In genomic region chr1:228163776-228164534, GRCh38 we compare ENCODE assay signal across 9 cellular contexts. TPM values are rescaled to one million over a fixed set of nuclear protein-coding genes. Genes with fewer than 3 reads are reported as not detected.
A peak's percentile ranks its signal among the peaks of the same experiment; 100 is the strongest.
DNase-seq lines count a peak whose midpoint lies in the region; ATAC-seq and TF ChIP-seq lines count a peak whose summit lies in the region.
"Had no signal": no experiment of that assay in that cellular context is flagged by ENCODE, and none has a peak within 500 bp of the region (broad histone marks: within the 10 kb centered on the region; RNA-seq: fewer than 3 reads in every experiment).

No MANE protein-coding gene starts in this region.

- H3K27me3 Mint-ChIP-seq in Caco-2 (ENCODE audit: insufficient read depth, unreplicated experiment) (no peaks in the 10 kb centered on the region), activated B cell treated with CpG ODN at 0.5 μM for 24 hours (no peaks in the 10 kb centered on the region), progenitor cell of endocrine pancreas (no peaks in the 10 kb centered on the region)

- peaks cover 22% of the 10 kb centered on the region for H3K36me3 Mint-ChIP-seq in Caco-2 (ENCODE audit: insufficient read depth, unreplicated experiment)
- peaks cover 5% of the 10 kb centered on the region for H3K36me3 Mint-ChIP-seq in activated B cell treated with CpG ODN at 0.5 μM for 24 hours (ENCODE audit: low read depth)
- H3K36me3 Mint-ChIP-seq in progenitor cell of endocrine pancreas (ENCODE audit: insufficient read depth), result no peaks in the 10 kb centered on the region

- BruUV-seq in Caco-2 (replicated peaks; lab: Mats Ljungman, UMichigan), result no TSS peak

- no peak for DNase-seq in Caco-2
- no peak for DNase-seq in activated B cell treated with CpG ODN at 0.5 μM for 24 hours
- no peak for DNase-seq in heart right ventricle
- DNase-seq in progenitor cell of endocrine pancreas (ENCODE audit: low spot score, unreplicated experiment), result no peak
- DNase-seq in superior temporal gyrus (ENCODE audit: extremely low spot score), result no peak
- no peak for DNase-seq in SKM-1 treated with dmso at 0.1 percent for 144 hours (lab: John Stamatoyannopoulos, UW; ENCODE audit: unreplicated experiment)
- DNase-seq in DMS153 treated with DMSO at 0.1 percent for 48 hours (lab: John Stamatoyannopoulos, UW; ENCODE audit: unreplicated experiment), result no peak
- no peak for DNase-seq in NCI-H748 treated with DMSO at 0.1 percent for 48 hours (lab: John Stamatoyannopoulos, UW)
- DNase-seq: NCI-H2081 treated with DMSO at 0.1 percent for 48 hours had no signal

- H3K36me3 ChIP-seq in Caco-2 (ENCODE audit: control insufficient read depth, insufficient read depth, low read length) (no peaks in the 10 kb centered on the region), heart right ventricle (peaks cover 0 to 9% (median 0%) of the 10 kb centered on the region in 9 donors)

- peak overlapping the region; percentile 84 for H3K4me3 Mint-ChIP-seq in Caco-2 (ENCODE audit: unreplicated experiment)
- H3K4me3 Mint-ChIP-seq in activated B cell treated with CpG ODN at 0.5 μM for 24 hours, result peak overlapping the region; percentile 65
- peak overlapping the region; percentile 62 for H3K4me3 Mint-ChIP-seq in progenitor cell of endocrine pancreas (ENCODE audit: low read depth)

- CTCF ChIA-PET in Caco-2 (lab: Charles Lee), result interaction anchor here (0.7 kb wide), 1 partner anchor 66 kb away, joined by 5 read pairs; no protein-coding TSS in a partner anchor
- CTCF ChIA-PET in activated B cell treated with CpG ODN at 0.5 μM for 24 hours (lab: Charles Lee), result interaction anchor here (1.5 to 2.6 kb wide), 2 partner anchors 21 to 23 kb away, joined by 4 to 12 read pairs; partner anchors contain the start of gene GUK1

- peak overlapping the region in 9 of 10 donors; percentile 72 to 100 (median 94) for H3K27ac ChIP-seq in heart right ventricle

- H3K4me1 Mint-ChIP-seq in Caco-2 (ENCODE audit: low read depth, unreplicated experiment), result peaks cover 8% of the 10 kb centered on the region
- peaks cover 27% of the 10 kb centered on the region for H3K4me1 Mint-ChIP-seq in activated B cell treated with CpG ODN at 0.5 μM for 24 hours
- peaks cover 9% of the 10 kb centered on the region for H3K4me1 Mint-ChIP-seq in progenitor cell of endocrine pancreas (ENCODE audit: low read depth)

- no peaks in the 10 kb centered on the region for H3K27me3 ChIP-seq in Caco-2 (replicated peaks; ENCODE audit: control insufficient read depth, insufficient read depth, low read length)
- H3K27me3 ChIP-seq in heart right ventricle, result peaks cover 0 to 18% (median 1%) of the 10 kb centered on the region in 7 donors

- intact Hi-C loops in Caco-2 (cut with micrococcal nuclease; ENCODE audit: unreplicated experiment), result no loop called here
- intact Hi-C loops in activated B cell treated with CpG ODN at 0.5 μM for 24 hours (cut with micrococcal nuclease), result no loop called here
- intact Hi-C loops in heart right ventricle (cut with DNase I), result loop anchor here in 1 of 10 donors (2.0 kb wide), 1 partner anchor 23 kb away; the partner anchor contains the start of gene GUK1

- TF ChIP-seq CTCF in Caco-2 (IDR thresholded peaks at IDR 0.05; ENCODE audit: insufficient read depth in 1 of 2, low read depth in 1 of 2, low read length in 1 of 2, severe bottlenecking in 1 of 2, unreplicated experiment in 1 of 2) (no peak), activated B cell treated with CpG ODN at 0.5 μM for 24 hours (IDR thresholded peaks at IDR 0.05) (no peak), heart right ventricle (IDR thresholded peaks at IDR 0.05) (no peak), progenitor cell of endocrine pancreas (IDR thresholded peaks at IDR 0.05; ENCODE audit: unreplicated experiment) (no peak)

- H3K9me3 Mint-ChIP-seq in Caco-2 (ENCODE audit: unreplicated experiment), result no peaks in the 10 kb centered on the region
- H3K9me3 Mint-ChIP-seq in activated B cell treated with CpG ODN at 0.5 μM for 24 hours, result no peaks in the 10 kb centered on the region
- no peaks in the 10 kb centered on the region for H3K9me3 Mint-ChIP-seq in progenitor cell of endocrine pancreas (ENCODE audit: low read depth)

- H3K4me1 ChIP-seq in Caco-2 (peaks cover 17% of the 10 kb centered on the region), heart right ventricle (peaks cover 18 to 61% (median 48%) of the 10 kb centered on the region in 9 donors)

- ATAC-seq in activated B cell treated with CpG ODN at 0.5 μM for 24 hours (ENCODE audit: low read depth), result no peak
- no peak for ATAC-seq in heart right ventricle

- H3K4me3 ChIP-seq in Caco-2 (ENCODE audit: low read depth, low read length), result no peak overlapping the region
- no peak overlapping the region for H3K4me3 ChIP-seq in heart right ventricle

- POLR2A ChIA-PET in Caco-2 (lab: Charles Lee) (interaction anchor here (0.6 kb wide), 1 partner anchor 27 kb away, joined by 6 read pairs; no protein-coding TSS in a partner anchor), activated B cell treated with CpG ODN at 0.5 μM for 24 hours (lab: Charles Lee) (interaction anchor here (0.5 to 6.0 kb wide), 4 partner anchors 21 to 323 kb away, joined by 4 to 134 read pairs (median 12); partner anchors contain the start of genes GUK1, RNF187 and TRIM11)

- 84 to 88% methylated on average over 11 of the region's 11 CpGs for WGBS in heart right ventricle, 2 donors

- peak overlapping the region; percentile 93 for H3K27ac Mint-ChIP-seq in Caco-2 (ENCODE audit: unreplicated experiment)
- H3K27ac Mint-ChIP-seq in activated B cell treated with CpG ODN at 0.5 μM for 24 hours, result peak overlapping the region; percentile 82
- H3K27ac Mint-ChIP-seq in progenitor cell of endocrine pancreas, result peak overlapping the region; percentile 84

- no peaks in the 10 kb centered on the region for H3K9me3 ChIP-seq in Caco-2
- no peaks in the 10 kb centered on the region for H3K9me3 ChIP-seq in heart right ventricle

RNA-seq across cellular contexts. Expression of gene IBA57, which starts 1.6 kb away (rescaled TPM):
- total RNA-seq in Caco-2 (2022) (14.3 and 15.4 TPM in 2 replicates), activated B cell treated with CpG ODN at 0.5 μM for 24 hours (10.8 and 14.5 TPM in 2 replicates), heart right ventricle (10 to 100 TPM in 9 of 10 donors, 1 to 10 TPM in 1; 9.3 to 20.3 (median 17.2) TPM), progenitor cell of endocrine pancreas (9.7 and 11.2 TPM in 2 replicates)
- polyA plus RNA-seq in heart right ventricle, result 1 to 10 TPM; 2.8 to 6.7 TPM

RNA-seq across cellular contexts. Expression of gene GJC2, which starts 14.2 kb away (rescaled TPM):
- total RNA-seq in Caco-2 (2022) (1.1 and 1.5 TPM in 2 replicates), activated B cell treated with CpG ODN at 0.5 μM for 24 hours (0.24 and 0.35 TPM in 2 replicates), heart right ventricle (1 to 10 TPM in 7 of 10 donors, under 1 TPM in 3; 0.61 to 1.5 (median 1.2) TPM), progenitor cell of endocrine pancreas (1.7 and 2.1 TPM in 2 replicates)
- polyA plus RNA-seq in heart right ventricle, result 1 to 10 TPM; 1.0 to 1.4 TPM

RNA-seq across cellular contexts. Expression of gene GUK1, which starts 23.9 kb away (rescaled TPM):
- 73.6 and 74.4 TPM in 2 replicates for total RNA-seq in Caco-2 (2022)
- total RNA-seq in activated B cell treated with CpG ODN at 0.5 μM for 24 hours, result 104 and 119 TPM in 2 replicates
- 100 to 1,000 TPM; 121 to 207 (median 159) TPM for total RNA-seq in heart right ventricle
- 100 to 1,000 TPM; 275 to 474 TPM for polyA plus RNA-seq in heart right ventricle
- 96.3 and 101 TPM in 2 replicates for total RNA-seq in progenitor cell of endocrine pancreas

RNA-seq across cellular contexts. Expression of gene OBSCN, which starts 43.9 kb away (rescaled TPM):
- 5.6 and 6.4 TPM in 2 replicates for total RNA-seq in Caco-2 (2022)
- 16.1 and 19.8 TPM in 2 replicates for total RNA-seq in activated B cell treated with CpG ODN at 0.5 μM for 24 hours
- total RNA-seq in heart right ventricle, result 100 to 1,000 TPM; 285 to 541 (median 407) TPM
- polyA plus RNA-seq in heart right ventricle, result 100 to 1,000 TPM; 176 to 639 TPM
- total RNA-seq in progenitor cell of endocrine pancreas, result 57.3 and 57.5 TPM in 2 replicates

RNA-seq across cellular contexts. Expression of gene MRPL55, which starts 54.9 kb away (rescaled TPM):
- 63.7 and 69.9 TPM in 2 replicates for total RNA-seq in Caco-2 (2022)
- 34.0 and 34.3 TPM in 2 replicates for total RNA-seq in activated B cell treated with CpG ODN at 0.5 μM for 24 hours
- 10 to 100 TPM; 38.0 to 65.2 (median 46.3) TPM for total RNA-seq in heart right ventricle
- 100 to 1,000 TPM; 113 to 174 TPM for polyA plus RNA-seq in heart right ventricle
- total RNA-seq in progenitor cell of endocrine pancreas, result 50.3 and 52.3 TPM in 2 replicates
